ENCODE assay signal across 8 cellular contexts in the genomic region with DNA sequence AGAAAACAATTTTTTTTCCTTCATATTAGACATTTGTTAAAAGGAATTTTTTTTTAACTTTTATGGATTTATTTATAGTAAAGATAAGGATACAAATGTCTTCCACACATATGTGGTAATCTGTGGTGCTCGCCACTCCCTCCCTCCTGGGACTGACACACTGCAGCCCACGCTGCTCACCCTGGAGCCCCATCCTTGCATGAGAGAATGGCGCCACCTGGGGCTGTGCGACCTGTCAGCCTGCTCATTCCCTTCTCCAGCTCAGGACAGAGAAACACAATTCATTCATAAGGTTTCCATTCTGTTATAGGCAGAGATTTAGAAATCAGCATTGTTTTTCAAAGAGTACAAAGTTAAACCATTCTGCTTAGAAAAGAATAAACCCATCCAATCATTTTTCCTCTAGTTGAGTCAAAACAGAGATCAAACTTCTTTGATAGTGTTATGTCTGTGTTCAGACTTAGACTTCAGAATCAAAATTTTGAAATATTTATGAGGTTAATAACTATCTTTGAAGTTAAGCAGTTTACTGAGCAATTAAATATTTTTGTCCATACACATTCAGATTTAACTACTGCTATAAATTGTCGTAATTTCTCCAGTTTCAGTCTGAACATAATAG. TPM values are rescaled to one million over a fixed set of nuclear protein-coding genes. Genes with fewer than 3 reads are reported as not detected.
DNase-seq lines count a peak whose midpoint lies in the region; ATAC-seq, FAIRE-seq and TF ChIP-seq lines count a peak whose summit lies in the region.

No MANE protein-coding gene starts in this region.

- H3K4me1 ChIP-seq in OCI-LY1 (ENCODE audit: insufficient read depth, low read length, severe bottlenecking) (peaks cover 4% of the 10 kb centered on the region), HepG2 (ENCODE audit: insufficient read depth, low read length) (peaks cover 10% of the 10 kb centered on the region), suprapubic skin (peaks cover 8% of the 10 kb centered on the region)

- no peak overlapping the region for H2AFZ ChIP-seq in OCI-LY1 (ENCODE audit: low read length)
- H2AFZ ChIP-seq in HepG2 (ENCODE audit: low read length) = no peak overlapping the region

- H3K27me3 ChIP-seq in OCI-LY1 (ENCODE audit: insufficient read depth, low read length) = no peaks in the 10 kb centered on the region
- no peaks in the 10 kb centered on the region for H3K27me3 ChIP-seq in brain microvascular endothelial cell (replicated peaks)
- no peaks in the 10 kb centered on the region for H3K27me3 ChIP-seq in HepG2 (ENCODE audit: control insufficient read depth in 1 of 2, insufficient read depth in 2 of 2, low read length in 2 of 2)
- H3K27me3 ChIP-seq in suprapubic skin = no peaks in the 10 kb centered on the region

- H3K9me3 ChIP-seq in OCI-LY1 (ENCODE audit: low read length) (no peaks in the 10 kb centered on the region), HepG2 (ENCODE audit: low read length) (no peaks in the 10 kb centered on the region), suprapubic skin (no peaks in the 10 kb centered on the region)

- TF ChIP-seq EP300 in HepG2 (IDR thresholded peaks at IDR 0.05; ENCODE audit: low read depth in 2 of 2, low read length in 2 of 2) (no peak), HepG2 (CRISPR knock-in tag; IDR thresholded peaks at IDR 0.05; ENCODE audit: borderline replicate concordance) (no peak), suprapubic skin (IDR thresholded peaks at IDR 0.05) (no peak)

- no TSS peak for BruUV-seq in HepG2 (replicated peaks; lab: Mats Ljungman, UMichigan)

- H3K27ac ChIP-seq in OCI-LY1 (ENCODE audit: low read depth, low read length, poor library complexity, severe bottlenecking) (no peak overlapping the region), brain microvascular endothelial cell (no peak overlapping the region), HepG2 (ENCODE audit: extremely low read length, insufficient read depth, low read length) (no peak overlapping the region), suprapubic skin (peak overlapping the region; percentile 11)

- CTCF ChIA-PET in HepG2 (lab: Yijun Ruan, JAX; ENCODE audit: low intra/inter-chr PET ratio, low total read pairs) = interaction anchor here (2.9 kb wide), 1 partner anchor 161 kb away, joined by 32 read pairs; no protein-coding TSS in a partner anchor

- intact Hi-C loops in HepG2 (cut with micrococcal nuclease; ENCODE audit: unreplicated experiment) = loop anchor here (1.0 to 5.0 kb wide), 2 partner anchors 161 to 216 kb away; no protein-coding TSS in a partner anchor

- H3K4me3 ChIP-seq in OCI-LY1 (ENCODE audit: low read depth, low read length, poor library complexity, severe bottlenecking) (no peak overlapping the region), brain microvascular endothelial cell (ENCODE audit: low read depth, low read length) (no peak overlapping the region), HepG2 (replicated peaks in 1 of 3; ENCODE audit: insufficient read depth in 1 of 3, low read depth in 2 of 3, low read length in 3 of 3) (no peak overlapping the region), suprapubic skin (no peak overlapping the region)

- TF ChIP-seq CTCF in GM13977 (IDR thresholded peaks at IDR 0.05; ENCODE audit: extremely low read depth, insufficient read depth, missing control alignments) (peak; percentile 66), OCI-LY1 (IDR thresholded peaks at IDR 0.05; ENCODE audit: low read length) (peak; percentile 55), brain microvascular endothelial cell (IDR thresholded peaks at IDR 0.05; ENCODE audit: low read depth, low read length, missing control alignments) (peak; percentile 64), HepG2 (CRISPR knock-in tag; IDR thresholded peaks at IDR 0.05) (peak; percentile 94), suprapubic skin (IDR thresholded peaks at IDR 0.05) (no peak)

- TF ChIP-seq RAD21 in HepG2 (CRISPR knock-in tag; IDR thresholded peaks at IDR 0.05) = peak; percentile 85

- DNase-seq in ACHN (peak; percentile 44), GM13977 (ENCODE audit: low spot score) (peak; percentile 39), brain microvascular endothelial cell (peak; percentile 43), HepG2 (ENCODE audit: low spot score) (peak; percentile 72), suprapubic skin (ENCODE audit: low spot score in 2 of 2) (peak in 1 of 2 donors; percentile 80), epidermal melanocyte (ENCODE audit: insufficient read length, low spot score) (no peak), NOMO-1 treated with DMSO at 0.1 percent for 48 hours (lab: John Stamatoyannopoulos, UW; ENCODE audit: unreplicated experiment) (no peak)

- H3K36me3 ChIP-seq in OCI-LY1 (ENCODE audit: insufficient read depth, low read length) = peaks cover 48% of the 10 kb centered on the region
- peaks cover 30% of the 10 kb centered on the region for H3K36me3 ChIP-seq in brain microvascular endothelial cell (replicated peaks)
- H3K36me3 ChIP-seq in HepG2 (replicated peaks in 1 of 2; ENCODE audit: control insufficient read depth in 1 of 2, insufficient read depth in 2 of 2, low read length in 2 of 2) = peaks cover 19 to 42% of the 10 kb centered on the region in 2 experiments
- peaks cover 46% of the 10 kb centered on the region for H3K36me3 ChIP-seq in suprapubic skin

- TF ChIP-seq POLR2A in HepG2 (IDR thresholded peaks at IDR 0.05; ENCODE audit: insufficient read depth in 1 of 2, low read depth in 2 of 2, low read length in 2 of 2) = no peak
- no peak for TF ChIP-seq POLR2A in suprapubic skin (IDR thresholded peaks at IDR 0.05)

- peak; percentile 92 for ATAC-seq in HepG2

- H3K9ac ChIP-seq in OCI-LY1 (ENCODE audit: low read length) = no peak overlapping the region
- no peak overlapping the region for H3K9ac ChIP-seq in HepG2 (ENCODE audit: insufficient read depth, low read depth, low read length)

- peak; percentile 81 for FAIRE-seq in HepG2 (lab: Jason Lieb, UNC)

- POLR2A ChIA-PET in HepG2 (lab: Yijun Ruan, JAX) = interaction anchor here (0.6 to 2.3 kb wide), 4 partner anchors 67 to 162 kb away, joined by 3 to 7 read pairs (median 3); no protein-coding TSS in a partner anchor

- no peaks in the 10 kb centered on the region for H3K9me2 ChIP-seq in OCI-LY1 (ENCODE audit: low read depth, low read length)

- H4K20me1 ChIP-seq in OCI-LY1 (ENCODE audit: insufficient read depth, low read length) (no peaks in the 10 kb centered on the region), HepG2 (ENCODE audit: insufficient read depth, low read length) (peaks cover 3% of the 10 kb centered on the region; the same call in 1 of the 2 replicates)

- in situ Hi-C loops in ACHN (cut with HindIII; ENCODE audit: low pct_ligation_motif_present, low pct_unique_long_range_greater_than_20kb, low sequenced_read_pairs) (no loop called here), GM13977 (cut with MboI; ENCODE audit: low pct_unique_long_range_greater_than_20kb, low sequenced_read_pairs, unreplicated experiment) (no loop called here), brain microvascular endothelial cell (cut with HindIII; ENCODE audit: low pct_ligation_motif_present, low sequenced_read_pairs) (no loop called here), HepG2 (cut with HindIII; ENCODE audit: extremely low pct_ligation_motif_present, low pct_unique_long_range_greater_than_20kb) (loop anchor here (5.0 kb wide), 1 partner anchor 161 kb away; no protein-coding TSS in a partner anchor)

- no peaks in the 10 kb centered on the region for H3F3A ChIP-seq in OCI-LY1 (ENCODE audit: insufficient read depth, low read length)

- H3K4me2 ChIP-seq in OCI-LY1 (ENCODE audit: low read length) (no peak overlapping the region), HepG2 (ENCODE audit: low read depth, low read length) (no peak overlapping the region)

- WGBS in HepG2 (ENCODE audit: low lambda C conversion rate) = 73% methylated on average over 5 of the region's 5 CpGs
- WGBS in suprapubic skin = 69% methylated on average over 5 of the region's 5 CpGs

- H3K79me2 ChIP-seq in OCI-LY1 (ENCODE audit: insufficient read depth, low read length) (no peaks in the 10 kb centered on the region), HepG2 (ENCODE audit: insufficient read depth, low read length) (no peaks in the 10 kb centered on the region)

TF ChIP-seq in HepG2, 621 proteins besides CTCF, POLR2A, EP300 and RAD21 (continues in another document):
- TF ChIP-seq NCOA2 (CRISPR knock-in tag; IDR thresholded peaks at IDR 0.05) (no peak), STAG1 (CRISPR knock-in tag; IDR thresholded peaks at IDR 0.05) (peak; percentile 97), TERF1 (CRISPR knock-in tag; IDR thresholded peaks at IDR 0.05) (no peak)

RNA-seq across cellular contexts. Expression of gene DYNLRB1, which starts 42.8 kb away (rescaled TPM):
- total RNA-seq in HepG2 (2016; rRNA removed; fragmentation: Illumina TruSeq; extraction: Trizol) (140 and 151 TPM in 2 replicates), suprapubic skin (100 to 1,000 TPM; 143 to 270 (median 225) TPM)
- total RNA-seq in HepG2 (2016; cell fraction: cytosol; rRNA removed; fragmentation: Illumina TruSeq; extraction: Trizol; ENCODE audit: low read depth) = 70.8 and 95.6 TPM in 2 replicates
- total RNA-seq in HepG2 (2016; cell fraction: insoluble cytoplasmic fraction; rRNA removed; fragmentation: Illumina TruSeq; extraction: Trizol) = 132 and 137 TPM in 2 replicates
- total RNA-seq in HepG2 (2016; cell fraction: membrane; rRNA removed; fragmentation: Illumina TruSeq; extraction: Trizol) = 86.4 and 104 TPM in 2 replicates
- 52.8 and 64.0 TPM in 2 replicates for total RNA-seq in HepG2 (2016; cell fraction: nucleus; rRNA removed; fragmentation: Illumina TruSeq; extraction: Trizol)
- 244 and 285 TPM in 2 replicates for polyA plus RNA-seq in HepG2 (2011; rRNA removed)
- 208 and 234 TPM in 2 replicates for polyA plus RNA-seq in HepG2 (2011; cell fraction: cytosol; rRNA removed)
- polyA plus RNA-seq in HepG2 (2011; cell fraction: nucleus; rRNA removed) = 71.4 and 86.5 TPM in 2 replicates
- 331 and 366 TPM in 2 replicates for polyA plus RNA-seq in HepG2 (2012)
- 170 and 195 TPM in 2 replicates for polyA plus RNA-seq in HepG2 (2016; cell fraction: cytosol; fragmentation: Illumina TruSeq; extraction: Trizol; ENCODE audit: low read depth)
- polyA plus RNA-seq in HepG2 (2016; cell fraction: insoluble cytoplasmic fraction; fragmentation: Illumina TruSeq; extraction: Trizol; ENCODE audit: low read depth) = 370 and 446 TPM in 2 replicates
- polyA plus RNA-seq in HepG2 (2016; cell fraction: membrane; fragmentation: Illumina TruSeq; extraction: Trizol; ENCODE audit: low read depth) = 217 and 229 TPM in 2 replicates
- polyA plus RNA-seq in HepG2 (2016; cell fraction: nucleus; fragmentation: Illumina TruSeq; extraction: Trizol; ENCODE audit: insufficient read depth, low read depth) = 196 and 204 TPM in 2 replicates
- 201 and 224 TPM in 2 replicates for polyA minus RNA-seq in HepG2 (2011; rRNA and poly(A)+ RNA removed; ENCODE audit: low replicate concordance)
- polyA minus RNA-seq in HepG2 (2011; cell fraction: cytosol; rRNA and poly(A)+ RNA removed) = 65.3 and 87.8 TPM in 2 replicates
- polyA minus RNA-seq in HepG2 (2011; cell fraction: nucleus; rRNA and poly(A)+ RNA removed) = 48.7 and 54.5 TPM in 2 replicates

Comparison
In these comparisons a context has a peak if more than half of its experiments do, and no peak if none do; other contexts are left out.
1. DNase-seq: peak in ACHN (single experiment), GM13977 (single experiment), brain microvascular endothelial cell (single experiment) and HepG2 (single experiment); none in epidermal melanocyte (single experiment) and NOMO-1 treated with DMSO at 0.1 percent for 48 hours (single experiment).
2. CTCF ChIP-seq: peak in GM13977 (single experiment), OCI-LY1 (single experiment), brain microvascular endothelial cell (single experiment) and HepG2 (single experiment); none in suprapubic skin (0 of 2).